In genomic region chr17:31825961-31826691, GRCh38 we compare ENCODE assay signal across 1 cellular context.
TF ChIP-seq lines count a peak whose summit lies in the region.

No MANE protein-coding gene starts in this region.

TF ChIP-seq in GM12878, 131 proteins besides CTCF, POLR2A, EP300 and RAD21 (continued from another document):
- TF ChIP-seq, protein P1, sequence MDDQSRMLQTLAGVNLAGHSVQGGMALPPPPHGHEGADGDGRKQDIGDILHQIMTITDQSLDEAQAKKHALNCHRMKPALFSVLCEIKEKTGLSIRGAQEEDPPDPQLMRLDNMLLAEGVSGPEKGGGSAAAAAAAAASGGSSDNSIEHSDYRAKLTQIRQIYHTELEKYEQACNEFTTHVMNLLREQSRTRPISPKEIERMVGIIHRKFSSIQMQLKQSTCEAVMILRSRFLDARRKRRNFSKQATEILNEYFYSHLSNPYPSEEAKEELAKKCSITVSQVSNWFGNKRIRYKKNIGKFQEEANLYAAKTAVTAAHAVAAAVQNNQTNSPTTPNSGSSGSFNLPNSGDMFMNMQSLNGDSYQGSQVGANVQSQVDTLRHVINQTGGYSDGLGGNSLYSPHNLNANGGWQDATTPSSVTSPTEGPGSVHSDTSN (IDR thresholded peaks at IDR 0.05; ENCODE audit: insufficient replicate concordance, low read depth, low read length), result no peak
- TF ChIP-seq STAT1 (conservative IDR thresholded peaks at IDR 0.05), result no peak
- no peak for TF ChIP-seq SREBF1 (IDR thresholded peaks at IDR 0.05; ENCODE audit: low read length)
- TF ChIP-seq ZBTB11 (CRISPR knock-in tag; IDR thresholded peaks at IDR 0.05), result no peak
TF ChIP-seq in GM12878: peak in this region for 0.
